ENCODE assay signal across 23 cellular contexts in genomic region chr1:96059276-96059675, GRCh38.
"Had no signal": no experiment of that assay in that cellular context is flagged by ENCODE, and none has a peak within 500 bp of the region (broad histone marks: within the 10 kb centered on the region; RNA-seq: fewer than 3 reads in every experiment).

No MANE protein-coding gene starts in this region.

- DNase-seq: colonic mucosa; cortex of kidney; effector CD8-positive, alpha-beta T cell; effector memory CD8-positive, alpha-beta T cell; endodermal cell; erythroblast; esophagus squamous epithelium; foreskin fibroblast; foreskin melanocyte; gastrocnemius medialis; glutamatergic neuron; head of caudate nucleus; heart right ventricle; hippocampal formation; left cardiac atrium; left lung; left ventricle myocardium superior; lower lobe of right lung; mesenchymal stem cell; mucosa of descending colon had no signal

- H3K4me3 Mint-ChIP-seq: dendritic cell treated with granulocyte-macrophage colony-stimulating factor and Interleukin-4, amounts not matched to agents 40 ng/mL and 50 ng/mL, for 4 days; effector memory CD8-positive, alpha-beta T cell; endodermal cell; mesothelial cell of epicardium had no signal

- H3K27me3 Mint-ChIP-seq: dendritic cell treated with granulocyte-macrophage colony-stimulating factor and Interleukin-4, amounts not matched to agents 40 ng/mL and 50 ng/mL, for 4 days; effector memory CD8-positive, alpha-beta T cell had no signal

- H3K36me3 ChIP-seq: colonic mucosa, esophagus squamous epithelium, gastrocnemius medialis, heart right ventricle, left lung, lower lobe of right lung had no signal

- H3K9me3 ChIP-seq: colonic mucosa, gastrocnemius medialis, lower lobe of right lung had no signal

- H3K27me3 ChIP-seq: colonic mucosa, esophagus squamous epithelium, gastrocnemius medialis, heart right ventricle, left lung had no signal

- ATAC-seq: effector memory CD8-positive, alpha-beta T cell; esophagus mucosa; gastrocnemius medialis; heart right ventricle; left cardiac atrium; left lung; left ventricle myocardium superior; lower lobe of right lung; mucosa of descending colon had no signal

- H3K4me3 ChIP-seq: colonic mucosa, esophagus squamous epithelium, gastrocnemius medialis, heart right ventricle, left lung, lower lobe of right lung, mucosa of descending colon had no signal

- H3K27ac Mint-ChIP-seq: dendritic cell treated with granulocyte-macrophage colony-stimulating factor and Interleukin-4, amounts not matched to agents 40 ng/mL and 50 ng/mL, for 4 days; effector memory CD8-positive, alpha-beta T cell; endodermal cell; mesothelial cell of epicardium had no signal

- H3K4me1 ChIP-seq: colonic mucosa, esophagus squamous epithelium, gastrocnemius medialis, heart right ventricle, left lung, lower lobe of right lung had no signal
